Comparison of ENCODE assay signal across 10 cellular contexts in genomic region chr16:88382491-88383400, GRCh38. TPM values are rescaled to one million over a fixed set of nuclear protein-coding genes. Genes with fewer than 3 reads are reported as not detected.
A peak's percentile ranks its signal among the peaks of the same experiment; 100 is the strongest.
DNase-seq lines count a peak whose midpoint lies in the region; ATAC-seq and TF ChIP-seq lines count a peak whose summit lies in the region.
"Had no signal": no experiment of that assay in that cellular context is flagged by ENCODE, and none has a peak within 500 bp of the region (broad histone marks: within the 10 kb centered on the region; RNA-seq: fewer than 3 reads in every experiment).

Gene ZNF469, plus strand, starts transcription at chr16:88382959. Its CDS starts 44,512 bp downstream, at chr16:88427471.

- DNase-seq in COLO668 (lab: John Stamatoyannopoulos, UW; ENCODE audit: unreplicated experiment) (peak; percentile 22), T-helper 17 cell (no peak), heart left ventricle (peak in 3 of 5 donors; percentile 30 to 66 (median 39)), progenitor cell of endocrine pancreas (ENCODE audit: low spot score, unreplicated experiment) (no peak), MV-4-11 (lab: John Stamatoyannopoulos, UW) (no peak), SJCRH30 (no peak)
- DNase-seq: activated CD4-positive, CD25-positive, alpha-beta regulatory T cell had no signal

- H3K4me3 ChIP-seq in heart left ventricle (peak within 1 kb of the TSS; percentile 11 to 58 (median 40)), SJCRH30 (no peak within 1 kb of the TSS)

- H3K36me3 ChIP-seq in heart left ventricle (no peaks in the 10 kb centered on the region), SJCRH30 (no peaks in the 10 kb centered on the region)
- H3K36me3 ChIP-seq: neutrophil had no signal

- no peaks in the 10 kb centered on the region for H3K9me3 Mint-ChIP-seq in progenitor cell of endocrine pancreas (ENCODE audit: low read depth)

- 8 to 35% (median 12%) methylated on average over 20 to 87 of the region's 87 CpGs for WGBS in heart left ventricle, 4 donors

- H3K27me3 Mint-ChIP-seq in T-helper 17 cell = peaks cover 33% of the 10 kb centered on the region
- peaks cover 32% of the 10 kb centered on the region for H3K27me3 Mint-ChIP-seq in progenitor cell of endocrine pancreas

- no peak for ATAC-seq in T-helper 17 cell
- ATAC-seq in heart left ventricle = peak in 3 of 4 donors; percentile 35 to 50 (median 47)
- no peak for ATAC-seq in HG02610 (IDR thresholded peaks at IDR 0.05; ENCODE audit: unreplicated experiment)
- no peak for ATAC-seq in GM21367 (IDR thresholded peaks at IDR 0.05; ENCODE audit: unreplicated experiment)

- intact Hi-C loops in heart left ventricle (cut with DNase I) = no loop called here

- H3K4me1 ChIP-seq in heart left ventricle = peaks cover 0 to 12% (median 4%) of the 10 kb centered on the region in 12 donors
- no peaks in the 10 kb centered on the region for H3K4me1 ChIP-seq in SJCRH30

- peaks cover 4% of the 10 kb centered on the region for H3K4me1 Mint-ChIP-seq in T-helper 17 cell
- peaks cover 3% of the 10 kb centered on the region for H3K4me1 Mint-ChIP-seq in progenitor cell of endocrine pancreas (ENCODE audit: low read depth)

- H3K9me3 ChIP-seq in T-helper 17 cell (ENCODE audit: control insufficient read depth, low read length, poor library complexity, severe bottlenecking) = no peaks in the 10 kb centered on the region
- no peaks in the 10 kb centered on the region for H3K9me3 ChIP-seq in heart left ventricle
- no peaks in the 10 kb centered on the region for H3K9me3 ChIP-seq in SJCRH30 (replicated peaks)
- H3K9me3 ChIP-seq: neutrophil had no signal

- TF ChIP-seq POLR2A in heart left ventricle (IDR thresholded peaks at IDR 0.05) = no peak

- TF ChIP-seq CTCF in heart left ventricle (IDR thresholded peaks at IDR 0.05) (no peak), progenitor cell of endocrine pancreas (IDR thresholded peaks at IDR 0.05; ENCODE audit: unreplicated experiment) (no peak)

- H3K27ac ChIP-seq in heart left ventricle = no peak within 1 kb of the TSS
- no peak within 1 kb of the TSS for H3K27ac ChIP-seq in SJCRH30
- H3K27ac ChIP-seq: neutrophil had no signal

- H3K4me3 Mint-ChIP-seq in T-helper 17 cell (peak within 1 kb of the TSS; percentile 82), progenitor cell of endocrine pancreas (ENCODE audit: low read depth) (peak within 1 kb of the TSS; percentile 37)

- H3K27me3 ChIP-seq in heart left ventricle (peaks cover 0 to 38% (median 12%) of the 10 kb centered on the region in 9 donors), SJCRH30 (no peaks in the 10 kb centered on the region)

- H3K27ac Mint-ChIP-seq in T-helper 17 cell = no peak within 1 kb of the TSS
- peak within 1 kb of the TSS; percentile 61 for H3K27ac Mint-ChIP-seq in progenitor cell of endocrine pancreas

- H3K36me3 Mint-ChIP-seq in T-helper 17 cell (ENCODE audit: low read depth) (no peaks in the 10 kb centered on the region), progenitor cell of endocrine pancreas (ENCODE audit: insufficient read depth) (no peaks in the 10 kb centered on the region)

RNA-seq across cellular contexts. Expression of gene ZNF469, which starts in this region (rescaled TPM):
- total RNA-seq in T-helper 17 cell (under 1 TPM; 0.32 to 0.55 TPM), heart left ventricle (1 to 10 TPM in 5 of 9 donors, under 1 TPM in 4; 0.48 to 2.8 (median 1.0) TPM), progenitor cell of endocrine pancreas (0.05 and 0.07 TPM in 2 replicates)
- under 1 TPM; 0.72 to 0.76 TPM for polyA plus RNA-seq in heart left ventricle
- not detected in 2 replicates for total RNA-seq in SJCRH30 (2014; rRNA removed; shearing (Covaris generic))

Comparison
In these comparisons a context has a peak if more than half of its experiments do, and no peak if none do; other contexts are left out.
1. DNase-seq: peak in COLO668 (single experiment) and heart left ventricle (3 of 5); none in T-helper 17 cell (0 of 3), progenitor cell of endocrine pancreas (single experiment), MV-4-11 (single experiment) and SJCRH30 (0 of 2).
2. ATAC-seq: peak in heart left ventricle (3 of 4); none in T-helper 17 cell (single experiment), HG02610 (single experiment) and GM21367 (single experiment).